ENCODE assay signal across 26 cellular contexts in genomic region chr10:47092822-47093221, GRCh38.
DNase-seq lines count a peak whose midpoint lies in the region; ATAC-seq and TF ChIP-seq lines count a peak whose summit lies in the region.
"Had no signal": no experiment of that assay in that cellular context is flagged by ENCODE, and none has a peak within 500 bp of the region (broad histone marks: within the 10 kb centered on the region; RNA-seq: fewer than 3 reads in every experiment).

No MANE protein-coding gene starts in this region.

- H3K4me1 Mint-ChIP-seq in natural killer cell treated with Interleukin-12 subunit alpha and Interleukin-12 subunit beta and Interleukin-15 and Interleukin-18, amount 100 ng/mL, for 72 hours (ENCODE audit: low read depth in 2 of 2) = no peaks in the 10 kb centered on the region
- H3K4me1 Mint-ChIP-seq in natural killer cell (no peaks in the 10 kb centered on the region), osteocyte (ENCODE audit: unreplicated experiment) (no peaks in the 10 kb centered on the region)
- H3K4me1 Mint-ChIP-seq: B cell had no signal

- no peak overlapping the region for H3K4me3 Mint-ChIP-seq in natural killer cell treated with Interleukin-12 subunit alpha and Interleukin-12 subunit beta and Interleukin-15 and Interleukin-18, amount 100 ng/mL, for 72 hours
- H3K4me3 Mint-ChIP-seq in natural killer cell (no peak overlapping the region), osteocyte (ENCODE audit: unreplicated experiment) (no peak overlapping the region)
- H3K4me3 Mint-ChIP-seq: activated naive CD8-positive, alpha-beta T cell; B cell; CD8-positive, alpha-beta memory T cell; neural crest cell had no signal

- peaks cover 7 to 13% of the 10 kb centered on the region in 2 donors for H3K27me3 Mint-ChIP-seq in natural killer cell treated with Interleukin-12 subunit alpha and Interleukin-12 subunit beta and Interleukin-15 and Interleukin-18, amount 100 ng/mL, for 72 hours
- peaks cover 0 to 8% of the 10 kb centered on the region in 2 donors for H3K27me3 Mint-ChIP-seq in natural killer cell (ENCODE audit: low read depth in 2 of 2)
- peaks cover 2% of the 10 kb centered on the region for H3K27me3 Mint-ChIP-seq in osteocyte (ENCODE audit: unreplicated experiment)
- H3K27me3 Mint-ChIP-seq: activated naive CD8-positive, alpha-beta T cell had no signal

- ATAC-seq in natural killer cell treated with Interleukin-12 subunit alpha and Interleukin-12 subunit beta and Interleukin-15 and Interleukin-18, amount 100 ng/mL, for 72 hours = peak; percentile 25 to 26
- ATAC-seq in natural killer cell = no peak
- peak; percentile 47 to 81 for ATAC-seq in left cardiac atrium
- ATAC-seq: A549, HepG2, Panc1 had no signal

- H3K9me3 Mint-ChIP-seq in natural killer cell treated with Interleukin-12 subunit alpha and Interleukin-12 subunit beta and Interleukin-15 and Interleukin-18, amount 100 ng/mL, for 72 hours = no peaks in the 10 kb centered on the region
- no peaks in the 10 kb centered on the region for H3K9me3 Mint-ChIP-seq in natural killer cell
- H3K9me3 Mint-ChIP-seq in osteocyte (ENCODE audit: unreplicated experiment) = no peaks in the 10 kb centered on the region

- H3K36me3 Mint-ChIP-seq in natural killer cell treated with Interleukin-12 subunit alpha and Interleukin-12 subunit beta and Interleukin-15 and Interleukin-18, amount 100 ng/mL, for 72 hours = no peaks in the 10 kb centered on the region
- no peaks in the 10 kb centered on the region for H3K36me3 Mint-ChIP-seq in natural killer cell
- H3K36me3 Mint-ChIP-seq in osteocyte (ENCODE audit: unreplicated experiment) = no peaks in the 10 kb centered on the region
- H3K36me3 Mint-ChIP-seq: activated naive CD8-positive, alpha-beta T cell; CD8-positive, alpha-beta memory T cell had no signal

- intact Hi-C loops in natural killer cell (cut with micrococcal nuclease) (no loop called here), left cardiac atrium (cut with DNase I) (no loop called here)

- H3K27ac Mint-ChIP-seq in natural killer cell treated with Interleukin-12 subunit alpha and Interleukin-12 subunit beta and Interleukin-15 and Interleukin-18, amount 100 ng/mL, for 72 hours = no peak overlapping the region
- H3K27ac Mint-ChIP-seq in natural killer cell (no peak overlapping the region), osteocyte (ENCODE audit: unreplicated experiment) (no peak overlapping the region)
- H3K27ac Mint-ChIP-seq: activated naive CD8-positive, alpha-beta T cell; B cell; CD8-positive, alpha-beta memory T cell; progenitor cell of endocrine pancreas had no signal

- TF ChIP-seq CTCF in natural killer cell (IDR thresholded peaks at IDR 0.05) (no peak), osteocyte (IDR thresholded peaks at IDR 0.05) (no peak)

- DNase-seq in natural killer cell treated with Interleukin-12 subunit alpha and Interleukin-12 subunit beta and Interleukin-15 and Interleukin-18, amount 100 ng/mL, for 72 hours (ENCODE audit: low spot score) = no peak
- DNase-seq in natural killer cell (no peak), left cardiac atrium (peak; percentile 47), osteocyte (ENCODE audit: extremely low spot score, unreplicated experiment) (peak; percentile 82), COR-L47 (lab: John Stamatoyannopoulos, UW) (no peak), NCI-H1048 (lab: John Stamatoyannopoulos, UW) (no peak), NCI-H2107 (lab: John Stamatoyannopoulos, UW) (no peak), T1000 (lab: John Stamatoyannopoulos, UW) (no peak)
- DNase-seq: activated CD4-positive, alpha-beta T cell treated with anti-CD3 and anti-CD28 coated beads, Interleukin-2, amount 50 U/mL, for 48 hours; CD8-positive, alpha-beta memory T cell; cerebellar nuclear complex; H7; NCI-H187 treated with DMSO at 0.1 percent for 48 hours; NCI-H2227 treated with DMSO at 0.1 percent for 48 hours; NCI-H69; SJCRH30; stimulated activated CD4-positive, alpha-beta T cell treated with anti-CD3 and anti-CD28 coated beads, Interleukin-15, amount 100 ng/mL, for 24 hours; stimulated activated naive CD4-positive, alpha-beta T cell treated with Interleukin-2 at 50 U/mL for 16 hours; testis had no signal

Comparison
In these comparisons a context has a peak if more than half of its experiments do, and no peak if none do; other contexts are left out.
1. ATAC-seq: peak in natural killer cell treated with Interleukin-12 subunit alpha and Interleukin-12 subunit beta and Interleukin-15 and Interleukin-18, amount 100 ng/mL, for 72 hours (2 of 2) and left cardiac atrium (2 of 2); none in natural killer cell (0 of 3).
2. DNase-seq: peak in left cardiac atrium (single experiment) and osteocyte (single experiment); none in natural killer cell treated with Interleukin-12 subunit alpha and Interleukin-12 subunit beta and Interleukin-15 and Interleukin-18, amount 100 ng/mL, for 72 hours (single experiment), natural killer cell (single experiment), COR-L47 (single experiment), NCI-H1048 (single experiment), NCI-H2107 (single experiment) and T1000 (single experiment).